ENCODE assay signal across 9 cellular contexts in the genomic region with DNA sequence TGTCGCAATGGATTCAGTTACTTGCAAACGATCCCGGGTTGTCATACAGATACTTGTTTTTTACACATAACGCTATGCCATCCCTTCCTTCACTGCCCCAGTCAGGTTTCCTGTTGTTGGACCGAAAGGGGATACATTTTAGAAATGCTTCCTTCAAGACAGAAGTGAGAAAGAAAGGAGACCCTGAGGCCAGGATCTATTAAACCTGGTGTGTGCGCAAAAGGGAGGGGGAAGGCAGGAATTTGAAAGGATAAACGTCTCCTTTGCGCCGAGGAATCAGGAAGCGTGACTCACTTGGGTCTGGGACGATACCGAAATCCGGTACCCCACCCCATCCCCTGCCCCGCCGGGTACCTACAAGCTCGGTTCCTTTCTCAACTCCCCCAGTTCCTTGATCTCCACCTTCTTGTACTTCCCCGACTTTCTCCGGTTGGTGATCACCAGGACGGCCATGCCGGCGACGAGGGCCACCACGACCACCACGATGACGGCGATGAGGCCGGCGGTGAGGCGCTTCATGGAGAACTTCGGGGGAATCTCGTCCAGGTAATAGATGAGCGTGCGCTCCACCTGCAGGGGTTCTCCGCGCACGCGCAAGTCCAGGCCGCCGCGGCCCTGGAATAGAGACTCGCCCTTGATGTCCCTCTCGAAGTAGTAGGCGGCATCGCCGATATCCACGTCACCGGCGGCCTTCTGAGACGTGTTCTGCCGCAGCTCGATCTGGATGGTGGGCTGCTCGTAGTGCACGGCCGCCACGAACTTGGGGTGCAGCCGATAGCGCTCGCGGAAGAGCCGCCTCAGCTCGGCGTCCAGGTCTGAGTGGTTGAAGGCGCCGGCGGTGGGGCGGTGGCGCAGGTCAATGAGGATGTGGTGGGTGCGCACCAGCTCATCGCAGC. TPM values are rescaled to one million over a fixed set of nuclear protein-coding genes. Genes with fewer than 3 reads are reported as not detected.
DNase-seq lines count a peak whose midpoint lies in the region; ATAC-seq and TF ChIP-seq lines count a peak whose summit lies in the region.
"Had no signal": no experiment of that assay in that cellular context is flagged by ENCODE, and none has a peak within 500 bp of the region (broad histone marks: within the 10 kb centered on the region; RNA-seq: fewer than 3 reads in every experiment).

No MANE protein-coding gene starts in this region.

- H3K4me3 Mint-ChIP-seq in CD4-positive, alpha-beta memory T cell: peak overlapping the region; percentile 62 to 85 (median 74)
- peak overlapping the region; percentile 80 for H3K4me3 Mint-ChIP-seq in T-helper 17 cell

- no peaks in the 10 kb centered on the region for H4K20me1 ChIP-seq in osteoblast (ENCODE audit: insufficient read depth, low read length)

- peaks cover 14 to 41% (median 29%) of the 10 kb centered on the region in 4 donors for H3K4me1 Mint-ChIP-seq in CD4-positive, alpha-beta memory T cell
- H3K4me1 Mint-ChIP-seq in T-helper 17 cell: peaks cover 24% of the 10 kb centered on the region

- peak overlapping the region; percentile 72 for H2AFZ ChIP-seq in osteoblast (ENCODE audit: low read length)

- ATAC-seq in T-helper 17 cell: no peak
- peak; percentile 0 for ATAC-seq in esophagus mucosa
- no peak for ATAC-seq in HG03196 (IDR thresholded peaks at IDR 0.05; ENCODE audit: unreplicated experiment)
- no peak for ATAC-seq in HG03045 (IDR thresholded peaks at IDR 0.05; ENCODE audit: unreplicated experiment)

- H3K9me3 Mint-ChIP-seq in CD4-positive, alpha-beta memory T cell: peaks cover 0 to 3% (median 0%) of the 10 kb centered on the region in 8 donors

- no peaks in the 10 kb centered on the region for H3K79me2 ChIP-seq in osteoblast (ENCODE audit: insufficient read depth, low read length)

- peaks cover 43 to 51% of the 10 kb centered on the region in 2 donors for H3K27me3 Mint-ChIP-seq in CD4-positive, alpha-beta memory T cell
- H3K27me3 Mint-ChIP-seq in T-helper 17 cell: peaks cover 72% of the 10 kb centered on the region

- POLR2A ChIA-PET in CD4-positive, alpha-beta memory T cell (lab: Charles Lee; ENCODE audit: partially characterized antibody): no interaction called here

- intact Hi-C loops in CD4-positive, alpha-beta memory T cell (cut with micrococcal nuclease): no loop called here

- no peaks in the 10 kb centered on the region for H3K9me3 ChIP-seq in CD4-positive, alpha-beta memory T cell (ENCODE audit: control insufficient read depth in 1 of 2, low read length in 2 of 2)
- H3K9me3 ChIP-seq in T-helper 17 cell (ENCODE audit: control insufficient read depth, low read length, poor library complexity, severe bottlenecking): no peaks in the 10 kb centered on the region
- H3K9me3 ChIP-seq in osteoblast (ENCODE audit: low read depth, low read length): no peaks in the 10 kb centered on the region

- no peak overlapping the region for H3K27ac Mint-ChIP-seq in CD4-positive, alpha-beta memory T cell
- H3K27ac Mint-ChIP-seq in T-helper 17 cell: peak overlapping the region; percentile 75

- CTCF ChIA-PET in CD4-positive, alpha-beta memory T cell (lab: Charles Lee; ENCODE audit: partially characterized antibody): no interaction called here

- no peaks in the 10 kb centered on the region for H3K36me3 Mint-ChIP-seq in CD4-positive, alpha-beta memory T cell
- peaks cover 8% of the 10 kb centered on the region for H3K36me3 Mint-ChIP-seq in T-helper 17 cell (ENCODE audit: low read depth)

- peak overlapping the region in 1 of 2 donors; percentile 38 for H3K4me3 ChIP-seq in CD4-positive, alpha-beta memory T cell (ENCODE audit: low read length in 2 of 2)
- H3K4me3 ChIP-seq in osteoblast (ENCODE audit: insufficient read depth, low read length): peak overlapping the region; percentile 60

- H3K36me3 ChIP-seq in CD4-positive, alpha-beta memory T cell (ENCODE audit: insufficient read depth, low read length): no peaks in the 10 kb centered on the region
- H3K36me3 ChIP-seq in osteoblast (ENCODE audit: insufficient read depth, low read length): no peaks in the 10 kb centered on the region

- peak overlapping the region; percentile 69 for H3K4me2 ChIP-seq in osteoblast (ENCODE audit: insufficient read depth, low read length)

- no peak overlapping the region for H3K27ac ChIP-seq in CD4-positive, alpha-beta memory T cell (ENCODE audit: low read depth, low read length)
- no peak overlapping the region for H3K27ac ChIP-seq in osteoblast (ENCODE audit: low read depth, low read length)

- H3K4me1 ChIP-seq in CD4-positive, alpha-beta memory T cell (ENCODE audit: insufficient read depth, low read length): peaks cover 26% of the 10 kb centered on the region
- peaks cover 6% of the 10 kb centered on the region for H3K4me1 ChIP-seq in osteoblast (ENCODE audit: insufficient read depth, low read length)

- no peak for TF ChIP-seq CTCF in osteoblast (IDR thresholded peaks at IDR 0.05; ENCODE audit: extremely low read depth, low read depth, low read length)

- no peak for DNase-seq in CD4-positive, alpha-beta memory T cell
- DNase-seq in T-helper 17 cell (no peak), osteoblast (ENCODE audit: insufficient read length, low spot score, missing footprints) (no peak), retina (no peak), NCI-H2171 (lab: John Stamatoyannopoulos, UW) (no peak)

- H3K27me3 ChIP-seq in CD4-positive, alpha-beta memory T cell (ENCODE audit: insufficient read depth, low read length): peaks cover 7% of the 10 kb centered on the region
- peaks cover 63% of the 10 kb centered on the region for H3K27me3 ChIP-seq in osteoblast (ENCODE audit: insufficient read depth, low read length)

RNA-seq across cellular contexts. Expression of gene TACSTD2, which starts 1.0 kb away (rescaled TPM):
- not detected for total RNA-seq in CD4-positive, alpha-beta memory T cell
- not detected for polyA plus RNA-seq in CD4-positive, alpha-beta memory T cell
- total RNA-seq in T-helper 17 cell (under 1 TPM in 1 of 2 donors, not detected in 1; 0.23 TPM), esophagus mucosa (988 TPM), osteoblast (under 0.01 and 0.29 TPM in 2 replicates)
- total RNA-seq: M059J had no signal

RNA-seq across cellular contexts. Expression of gene OMA1, which starts 29.6 kb away (rescaled TPM):
- total RNA-seq in CD4-positive, alpha-beta memory T cell: 10 to 100 TPM; 73.1 to 86.2 TPM
- polyA plus RNA-seq in CD4-positive, alpha-beta memory T cell: 10 to 100 TPM; 32.7 to 36.9 TPM
- total RNA-seq in T-helper 17 cell (10 to 100 TPM; 27.1 to 29.8 TPM), esophagus mucosa (22.2 TPM), osteoblast (12.1 and 22.8 TPM in 2 replicates)

Comparison
In these comparisons a context has a peak if more than half of its experiments do, and no peak if none do; other contexts are left out.
1. RNA of gene TACSTD2, which starts 1.0 kb away (total RNA-seq): 988 TPM in esophagus mucosa (single experiment); 0.23 TPM in T-helper 17 cell, not detected in CD4-positive, alpha-beta memory T cell and under 0.01 to 0.29 TPM in osteoblast; every median in the first group is over 100 times any median in the second.